Comparison of ENCODE assay signal across 1 cellular context in genomic region chr14:59482471-59483331, GRCh38.
TF ChIP-seq lines count a peak whose summit lies in the region.

No MANE protein-coding gene starts in this region.

TF ChIP-seq in A549, 52 proteins besides CTCF, POLR2A, EP300 and RAD21 (continued from another document):
- TF ChIP-seq HMGXB4 (CRISPR knock-in tag; IDR thresholded peaks at IDR 0.05; ENCODE audit: borderline replicate concordance) (no peak), KDM1A (IDR thresholded peaks at IDR 0.05; ENCODE audit: low read depth) (peak; percentile 89), ZFP36 (IDR thresholded peaks at IDR 0.05; ENCODE audit: borderline replicate concordance, partially characterized antibody) (peak; percentile 48), GATA3 (IDR thresholded peaks at IDR 0.05; ENCODE audit: borderline replicate concordance) (peak; percentile 33; the same call in 1 of the 2 replicates), JUNB (IDR thresholded peaks at IDR 0.05) (peak; percentile 45; the same call in 1 of the 2 replicates), HDAC2 (IDR thresholded peaks at IDR 0.05) (peak; percentile 77; the same call in 1 of the 2 replicates), BCL3 (IDR thresholded peaks at IDR 0.05) (peak; percentile 50; the same call in 1 of the 3 replicates), NPAS2 (CRISPR knock-in tag; IDR thresholded peaks at IDR 0.05; ENCODE audit: borderline replicate concordance) (no peak)
